In the genomic region with DNA sequence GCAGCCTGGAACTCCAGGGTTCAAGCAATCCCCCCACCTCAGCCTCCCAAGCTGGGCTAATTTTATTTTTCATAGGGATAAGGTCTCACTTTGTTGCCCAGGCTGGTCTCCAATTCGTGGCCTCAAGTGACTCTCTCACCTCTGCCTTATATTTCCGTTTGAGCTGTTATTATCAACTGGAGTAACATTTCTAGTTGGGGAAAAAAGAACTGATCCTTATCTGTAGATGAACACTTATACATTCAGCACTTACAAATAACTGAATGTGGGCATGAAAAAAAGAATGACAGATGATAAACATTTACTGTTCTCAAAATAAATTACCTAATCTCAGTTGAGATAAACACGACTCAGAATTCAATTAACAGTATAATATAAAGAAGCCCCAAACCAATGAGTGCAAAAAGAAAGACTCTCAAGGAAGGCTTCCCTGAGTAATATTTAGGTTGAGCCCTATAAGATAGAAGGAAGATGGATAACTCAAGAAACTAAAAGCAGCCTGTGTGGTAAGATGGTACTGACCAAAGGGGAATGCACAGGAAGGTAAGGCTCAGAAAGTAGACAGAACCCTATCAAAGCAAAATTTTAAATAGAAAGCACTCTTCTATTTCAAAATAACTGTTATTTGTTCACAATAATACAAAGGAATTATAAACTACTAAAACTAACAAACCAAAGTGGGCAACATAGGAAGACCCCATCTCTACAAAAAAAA, we compare ENCODE assay signal across 1 cellular context.
TF ChIP-seq lines count a peak whose summit lies in the region.

No MANE protein-coding gene starts in this region.

TF ChIP-seq in GM12878, 131 proteins besides CTCF, POLR2A, EP300 and RAD21:
- TF ChIP-seq TCF7 (IDR thresholded peaks at IDR 0.05; ENCODE audit: borderline replicate concordance), result no peak
- TF ChIP-seq, protein P1, sequence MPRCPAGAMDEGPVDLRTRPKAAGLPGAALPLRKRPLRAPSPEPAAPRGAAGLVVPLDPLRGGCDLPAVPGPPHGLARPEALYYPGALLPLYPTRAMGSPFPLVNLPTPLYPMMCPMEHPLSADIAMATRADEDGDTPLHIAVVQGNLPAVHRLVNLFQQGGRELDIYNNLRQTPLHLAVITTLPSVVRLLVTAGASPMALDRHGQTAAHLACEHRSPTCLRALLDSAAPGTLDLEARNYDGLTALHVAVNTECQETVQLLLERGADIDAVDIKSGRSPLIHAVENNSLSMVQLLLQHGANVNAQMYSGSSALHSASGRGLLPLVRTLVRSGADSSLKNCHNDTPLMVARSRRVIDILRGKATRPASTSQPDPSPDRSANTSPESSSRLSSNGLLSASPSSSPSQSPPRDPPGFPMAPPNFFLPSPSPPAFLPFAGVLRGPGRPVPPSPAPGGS (IDR thresholded peaks at IDR 0.05; ENCODE audit: borderline replicate concordance, insufficient read depth, low read depth, low read length, poor library complexity, severe bottlenecking), result no peak
- TF ChIP-seq NR2C1 (IDR thresholded peaks at IDR 0.05), result no peak
- no peak for TF ChIP-seq ZSCAN29 (IDR thresholded peaks at IDR 0.05)
- TF ChIP-seq, protein P2, sequence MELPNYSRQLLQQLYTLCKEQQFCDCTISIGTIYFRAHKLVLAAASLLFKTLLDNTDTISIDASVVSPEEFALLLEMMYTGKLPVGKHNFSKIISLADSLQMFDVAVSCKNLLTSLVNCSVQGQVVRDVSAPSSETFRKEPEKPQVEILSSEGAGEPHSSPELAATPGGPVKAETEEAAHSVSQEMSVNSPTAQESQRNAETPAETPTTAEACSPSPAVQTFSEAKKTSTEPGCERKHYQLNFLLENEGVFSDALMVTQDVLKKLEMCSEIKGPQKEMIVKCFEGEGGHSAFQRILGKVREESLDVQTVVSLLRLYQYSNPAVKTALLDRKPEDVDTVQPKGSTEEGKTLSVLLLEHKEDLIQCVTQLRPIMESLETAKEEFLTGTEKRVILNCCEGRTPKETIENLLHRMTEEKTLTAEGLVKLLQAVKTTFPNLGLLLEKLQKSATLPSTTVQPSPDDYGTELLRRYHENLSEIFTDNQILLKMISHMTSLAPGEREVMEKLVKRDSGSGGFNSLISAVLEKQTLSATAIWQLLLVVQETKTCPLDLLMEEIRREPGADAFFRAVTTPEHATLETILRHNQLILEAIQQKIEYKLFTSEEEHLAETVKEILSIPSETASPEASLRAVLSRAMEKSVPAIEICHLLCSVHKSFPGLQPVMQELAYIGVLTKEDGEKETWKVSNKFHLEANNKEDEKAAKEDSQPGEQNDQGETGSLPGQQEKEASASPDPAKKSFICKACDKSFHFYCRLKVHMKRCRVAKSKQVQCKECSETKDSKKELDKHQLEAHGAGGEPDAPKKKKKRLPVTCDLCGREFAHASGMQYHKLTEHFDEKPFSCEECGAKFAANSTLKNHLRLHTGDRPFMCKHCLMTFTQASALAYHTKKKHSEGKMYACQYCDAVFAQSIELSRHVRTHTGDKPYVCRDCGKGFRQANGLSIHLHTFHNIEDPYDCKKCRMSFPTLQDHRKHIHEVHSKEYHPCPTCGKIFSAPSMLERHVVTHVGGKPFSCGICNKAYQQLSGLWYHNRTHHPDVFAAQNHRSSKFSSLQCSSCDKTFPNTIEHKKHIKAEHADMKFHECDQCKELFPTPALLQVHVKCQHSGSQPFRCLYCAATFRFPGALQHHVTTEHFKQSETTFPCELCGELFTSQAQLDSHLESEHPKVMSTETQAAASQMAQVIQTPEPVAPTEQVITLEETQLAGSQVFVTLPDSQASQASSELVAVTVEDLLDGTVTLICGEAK (IDR thresholded peaks at IDR 0.05; ENCODE audit: borderline replicate concordance), result no peak
- TF ChIP-seq BHLHE40 (IDR thresholded peaks at IDR 0.05; ENCODE audit: borderline replicate concordance in 1 of 2, low read depth in 2 of 2, low read length in 1 of 2), result no peak
- TF ChIP-seq POLR2AphosphoS5 (IDR thresholded peaks at IDR 0.05; ENCODE audit: low read length), result no peak
- no peak for TF ChIP-seq NBN (IDR thresholded peaks at IDR 0.05)
- TF ChIP-seq, protein P3, sequence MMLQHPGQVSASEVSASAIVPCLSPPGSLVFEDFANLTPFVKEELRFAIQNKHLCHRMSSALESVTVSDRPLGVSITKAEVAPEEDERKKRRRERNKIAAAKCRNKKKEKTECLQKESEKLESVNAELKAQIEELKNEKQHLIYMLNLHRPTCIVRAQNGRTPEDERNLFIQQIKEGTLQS (IDR thresholded peaks at IDR 0.05; ENCODE audit: borderline replicate concordance, extremely low read depth, low read depth, low read length), result no peak
- no peak for TF ChIP-seq SREBF1 (IDR thresholded peaks at IDR 0.05; ENCODE audit: low read length)
- TF ChIP-seq ZNF384 (IDR thresholded peaks at IDR 0.05; ENCODE audit: borderline replicate concordance, low read depth, low read length), result no peak
